1 cellular context compared by ENCODE assay signal in genomic region chr1:28278763-28279162, GRCh38.
A peak's percentile ranks its signal among the peaks of the same experiment; 100 is the strongest.
TF ChIP-seq lines count a peak whose summit lies in the region.

No MANE protein-coding gene starts in this region.

TF ChIP-seq in K562, 482 proteins besides CTCF, POLR2A, EP300 and RAD21 (continued from another document and continues in another):
- TF ChIP-seq BCLAF1 (IDR thresholded peaks at IDR 0.05; ENCODE audit: borderline replicate concordance in 1 of 2, control insufficient read depth in 1 of 2, low read depth in 2 of 2, low read length in 1 of 2): 0 out of 4 replicates have a peak, but pooled peaks of 1 of the 2 experiments have one; percentile 25
- TF ChIP-seq KLF6 (CRISPR knock-in tag; IDR thresholded peaks at IDR 0.05; ENCODE audit: borderline replicate concordance): no peak
- no peak for TF ChIP-seq KLF16 (IDR thresholded peaks at IDR 0.05)
- TF ChIP-seq PKNOX1 (IDR thresholded peaks at IDR 0.05): no peak
- no peak for TF ChIP-seq HMGN3 (IDR thresholded peaks at IDR 0.05; ENCODE audit: borderline replicate concordance, extremely low read depth, insufficient read length, low read depth, low read length)
- TF ChIP-seq SRF (CRISPR knock-in tag; IDR thresholded peaks at IDR 0.05): no peak
- no peak for TF ChIP-seq RBBP5 (IDR thresholded peaks at IDR 0.05; ENCODE audit: borderline replicate concordance, insufficient read depth, low read length, poor library complexity, severe bottlenecking)
- TF ChIP-seq ZSCAN29 (IDR thresholded peaks at IDR 0.05): no peak
- peak in 1 of 3 experiments; percentile 28; a peak in 1 of 6 replicates for TF ChIP-seq ZBTB11 (CRISPR knock-in tag; IDR thresholded peaks at IDR 0.05)
- no peak for TF ChIP-seq YY1 (IDR thresholded peaks at IDR 0.05; ENCODE audit: borderline replicate concordance in 1 of 3, control insufficient read depth in 1 of 3, extremely low read depth in 1 of 3, insufficient read depth in 3 of 3, insufficient read length in 1 of 3, insufficient replicate concordance in 2 of 3, low read depth in 1 of 3, low read length in 2 of 3)
- no peak for TF ChIP-seq ZNF780A (CRISPR knock-in tag; IDR thresholded peaks at IDR 0.05)
- TF ChIP-seq HDAC2 (IDR thresholded peaks at IDR 0.05): 0 out of 2 replicates have a peak, but pooled peaks have one; percentile 22
- TF ChIP-seq SFPQ (IDR thresholded peaks at IDR 0.05; ENCODE audit: low read depth, low read length): no peak
- peak; percentile 71 to 76; a peak in 3 of 4 replicates for TF ChIP-seq FOXK2 (conservative IDR thresholded peaks at IDR 0.05 in 1 of 2, IDR thresholded peaks at IDR 0.05 in 1 of 2; ENCODE audit: low read depth in 2 of 2)
- TF ChIP-seq NELFE (IDR thresholded peaks at IDR 0.05; ENCODE audit: insufficient read depth, insufficient read length): no peak
- no peak for TF ChIP-seq WHSC1 (IDR thresholded peaks at IDR 0.05; ENCODE audit: low read length)
- peak; percentile 97 for TF ChIP-seq TFAP4 (CRISPR knock-in tag; IDR thresholded peaks at IDR 0.05; ENCODE audit: borderline replicate concordance)
- TF ChIP-seq ZFP91 (CRISPR knock-in tag; IDR thresholded peaks at IDR 0.05): no peak
- TF ChIP-seq ASH1L (IDR thresholded peaks at IDR 0.05; ENCODE audit: borderline replicate concordance, low read depth, partially characterized antibody): no peak
- no peak for TF ChIP-seq ZNF263 (CRISPR knock-in tag; IDR thresholded peaks at IDR 0.05; ENCODE audit: borderline replicate concordance)
- peak; percentile 43; the same call in 1 of the 2 replicates for TF ChIP-seq DPF2 (IDR thresholded peaks at IDR 0.05)
- TF ChIP-seq MCM5 (IDR thresholded peaks at IDR 0.05; ENCODE audit: low read depth): no peak
- no peak for TF ChIP-seq ZC3H8 (IDR thresholded peaks at IDR 0.05)
- TF ChIP-seq PTBP1 (IDR thresholded peaks at IDR 0.05; ENCODE audit: low read depth, low read length): no peak
- TF ChIP-seq BACH1 (tag; IDR thresholded peaks at IDR 0.05): no peak
- no peak for TF ChIP-seq ZNF280A (IDR thresholded peaks at IDR 0.05; ENCODE audit: low read depth, partially characterized antibody)
- no peak for TF ChIP-seq JUND (IDR thresholded peaks at IDR 0.05; ENCODE audit: borderline replicate concordance, low read depth, low read length)
- peak; percentile 58; the same call in 2 of the 3 replicates for TF ChIP-seq JUND (tag; IDR thresholded peaks at IDR 0.05; ENCODE audit: borderline replicate concordance, low read depth, low read length)
- TF ChIP-seq BRCA1 (IDR thresholded peaks at IDR 0.05): no peak
- TF ChIP-seq BRCA1 (CRISPR knock-in tag; IDR thresholded peaks at IDR 0.05): no peak
- no peak for TF ChIP-seq ARID4B (CRISPR knock-in tag; IDR thresholded peaks at IDR 0.05)
- no peak for TF ChIP-seq FOXA3 (CRISPR knock-in tag; conservative IDR thresholded peaks at IDR 0.05 in 1 of 2, IDR thresholded peaks at IDR 0.05 in 1 of 2)
- no peak for TF ChIP-seq GTF2F1 (IDR thresholded peaks at IDR 0.05; ENCODE audit: low read depth, low read length)
- no peak for TF ChIP-seq ZNF449 (CRISPR knock-in tag; IDR thresholded peaks at IDR 0.05)
- no peak for TF ChIP-seq ZBTB43 (CRISPR knock-in tag; IDR thresholded peaks at IDR 0.05)
- no peak for TF ChIP-seq ZNF589 (CRISPR knock-in tag; IDR thresholded peaks at IDR 0.05; ENCODE audit: low read depth)
- no peak for TF ChIP-seq SMAD2 (IDR thresholded peaks at IDR 0.05; ENCODE audit: low read depth, low read length)
